ENCODE assay signal across 30 cellular contexts in the genomic region with DNA sequence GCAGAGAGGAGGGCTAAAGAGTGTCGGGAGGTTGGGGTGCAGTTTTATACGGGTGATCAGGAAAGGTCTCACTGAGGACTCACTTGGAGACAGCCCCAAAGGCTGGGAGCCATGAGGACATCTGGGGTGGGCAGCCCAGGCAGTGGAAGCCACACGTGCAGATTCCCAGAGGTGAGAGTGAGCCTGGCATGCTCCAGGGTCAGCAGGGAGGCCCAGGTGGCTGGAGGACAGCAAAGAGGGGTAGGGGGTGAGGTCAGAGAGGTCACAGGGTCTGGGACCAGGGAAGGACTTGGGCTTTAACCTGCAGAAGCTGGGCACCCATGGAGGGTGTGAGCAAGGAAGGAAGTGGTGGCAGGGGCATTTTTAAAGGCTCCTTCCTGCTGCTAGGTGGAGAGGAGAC.
"Had no signal": no experiment of that assay in that cellular context is flagged by ENCODE, and none has a peak within 500 bp of the region (broad histone marks: within the 10 kb centered on the region; RNA-seq: fewer than 3 reads in every experiment).

No MANE protein-coding gene starts in this region.

- H3K36me3 ChIP-seq: colonic mucosa, esophagus squamous epithelium, lower lobe of right lung, ovary, suprapubic skin, transverse colon, vagina had no signal

- H3K4me1 ChIP-seq: colonic mucosa, esophagus squamous epithelium, lower lobe of right lung, psoas muscle, suprapubic skin, transverse colon, vagina had no signal

- H3K9me3 Mint-ChIP-seq: dendritic cell treated with granulocyte-macrophage colony-stimulating factor and Interleukin-4, amounts not matched to agents 40 ng/mL and 50 ng/mL, for 4 days; stimulated activated naive CD8-positive, alpha-beta T cell treated with anti-CD3 and anti-CD28 coated beads, Interleukin-15, amount 100 ng/mL, for 72 hours had no signal

- H3K4me1 Mint-ChIP-seq: immature natural killer cell; naive B cell; stimulated activated naive CD8-positive, alpha-beta T cell treated with anti-CD3 and anti-CD28 coated beads, Interleukin-15, amount 100 ng/mL, for 72 hours had no signal

- H3K9me3 ChIP-seq: colonic mucosa, esophagus squamous epithelium, lower lobe of right lung, mucosa of descending colon, ovary, psoas muscle, transverse colon, vagina had no signal

- DNase-seq: colonic mucosa; effector memory CD4-positive, alpha-beta T cell; erythroblast; esophagus squamous epithelium; foreskin melanocyte; hypothalamus; immature natural killer cell; islet precursor cell; kidney glomerular epithelial cell; left colon; left ventricle myocardium superior; lower lobe of right lung; mucosa of descending colon; naive B cell; occipital lobe; ovary; psoas muscle; right cardiac atrium; stimulated activated CD4-positive, alpha-beta T cell treated with anti-CD3 and anti-CD28 coated beads, Interleukin-1b, Interleukin-23, amount 100 ng/mL, for 48 hours; stimulated activated CD4-positive, alpha-beta T cell treated with anti-CD3 and anti-CD28 coated beads, Interleukin-4, amount 100 ng/mL, for 1 hour; stimulated activated CD8-positive, alpha-beta memory T cell treated with anti-CD3 and anti-CD28 coated beads, Interleukin-4, amount 100 ng/mL, for 48 hours; stimulated activated naive CD4-positive, alpha-beta T cell; stimulated activated naive CD8-positive, alpha-beta T cell treated with anti-CD3 and anti-CD28 coated beads, Interleukin-15, amount 100 ng/mL, for 72 hours; transverse colon had no signal

- H3K27ac ChIP-seq: colonic mucosa, esophagus squamous epithelium, lower lobe of right lung, ovary, psoas muscle, skin epidermis, suprapubic skin, transverse colon, vagina had no signal

- H3K4me3 ChIP-seq: colonic mucosa, esophagus squamous epithelium, lower lobe of right lung, mucosa of descending colon, ovary, psoas muscle, skin epidermis, suprapubic skin, transverse colon, vagina had no signal

- H3K27me3 ChIP-seq: ovary, vagina had no signal

- H3K4me3 Mint-ChIP-seq: dendritic cell treated with granulocyte-macrophage colony-stimulating factor and Interleukin-4, amounts not matched to agents 40 ng/mL and 50 ng/mL, for 4 days; immature natural killer cell; mesothelial cell of epicardium; natural killer cell treated with Interleukin-12 subunit alpha and Interleukin-12 subunit beta and Interleukin-15 and Interleukin-18, amount 100 ng/mL, for 72 hours; stimulated activated naive CD8-positive, alpha-beta T cell treated with anti-CD3 and anti-CD28 coated beads, Interleukin-15, amount 100 ng/mL, for 72 hours had no signal

- H3K36me3 Mint-ChIP-seq: immature natural killer cell, mesothelial cell of epicardium, naive B cell had no signal

- H3K27ac Mint-ChIP-seq: dendritic cell treated with granulocyte-macrophage colony-stimulating factor and Interleukin-4, amounts not matched to agents 40 ng/mL and 50 ng/mL, for 4 days; immature natural killer cell; mesothelial cell of epicardium; naive B cell; natural killer cell treated with Interleukin-12 subunit alpha and Interleukin-12 subunit beta and Interleukin-15 and Interleukin-18, amount 100 ng/mL, for 72 hours had no signal

- ATAC-seq: left colon; left ventricle myocardium superior; lower lobe of right lung; mucosa of descending colon; natural killer cell treated with Interleukin-12 subunit alpha and Interleukin-12 subunit beta and Interleukin-15 and Interleukin-18, amount 100 ng/mL, for 72 hours; psoas muscle; right cardiac atrium; stimulated activated naive CD8-positive, alpha-beta T cell treated with anti-CD3 and anti-CD28 coated beads, Interleukin-15, amount 100 ng/mL, for 72 hours had no signal
